In genomic region chr7:144869072-144869471, GRCh38 we compare ENCODE assay signal across 2 cellular contexts.
TF ChIP-seq lines count a peak whose summit lies in the region.

No MANE protein-coding gene starts in this region.

TF ChIP-seq in K562, 482 proteins besides CTCF, POLR2A, EP300 and RAD21 (continued from another document and continues in another):
- TF ChIP-seq MYC (IDR thresholded peaks at IDR 0.05; ENCODE audit: low read depth, low read length): peak; percentile 87
- TF ChIP-seq MYC (CRISPR knock-in tag; IDR thresholded peaks at IDR 0.05; ENCODE audit: borderline replicate concordance, low read depth): no peak
- TF ChIP-seq BHLHE40 (IDR thresholded peaks at IDR 0.05; ENCODE audit: low read length): peak; percentile 41; the same call in 1 of the 2 replicates
- peak; percentile 34; the same call in 1 of the 2 replicates for TF ChIP-seq VEZF1 (CRISPR knock-in tag; IDR thresholded peaks at IDR 0.05)
- peak; percentile 7; the same call in 1 of the 2 replicates for TF ChIP-seq USF2 (CRISPR knock-in tag; IDR thresholded peaks at IDR 0.05)
- TF ChIP-seq MGA (IDR thresholded peaks at IDR 0.05): peak; percentile 67
- TF ChIP-seq SREBF2 (CRISPR knock-in tag; IDR thresholded peaks at IDR 0.05): no peak
- no peak for TF ChIP-seq ZSCAN29 (IDR thresholded peaks at IDR 0.05)
- no peak for TF ChIP-seq SIX5 (IDR thresholded peaks at IDR 0.05; ENCODE audit: borderline replicate concordance in 1 of 2, insufficient read depth in 1 of 2, low read depth in 1 of 2, low read length in 2 of 2)
- no peak for TF ChIP-seq HNRNPL (IDR thresholded peaks at IDR 0.05; ENCODE audit: low read depth, low read length)

TF ChIP-seq in SK-N-SH, 30 proteins besides CTCF, POLR2A, EP300 and RAD21 (continued from another document):
- TF ChIP-seq USF2 (IDR thresholded peaks at IDR 0.05; ENCODE audit: borderline replicate concordance, low read depth, low read length) (no peak), TEAD4 (IDR thresholded peaks at IDR 0.05; ENCODE audit: borderline replicate concordance, insufficient read depth) (no peak), FOSL2 (IDR thresholded peaks at IDR 0.05; ENCODE audit: borderline replicate concordance, low read depth) (no peak), RXRA (IDR thresholded peaks at IDR 0.05; ENCODE audit: borderline replicate concordance, low read depth) (no peak), GABPA (IDR thresholded peaks at IDR 0.05; ENCODE audit: low read depth) (no peak), RFX5 (IDR thresholded peaks at IDR 0.05; ENCODE audit: low read length) (no peak), ZBTB33 (IDR thresholded peaks at IDR 0.05; ENCODE audit: borderline replicate concordance, low read depth) (no peak), ELF1 (IDR thresholded peaks at IDR 0.05) (no peak), PBX3 (IDR thresholded peaks at IDR 0.05) (no peak), JUND (IDR thresholded peaks at IDR 0.05) (no peak), SMC3 (IDR thresholded peaks at IDR 0.05; ENCODE audit: low read depth, low read length) (no peak)
TF ChIP-seq in SK-N-SH: peak in this region for 0.
